10 cellular contexts compared by ENCODE assay signal in the genomic region with DNA sequence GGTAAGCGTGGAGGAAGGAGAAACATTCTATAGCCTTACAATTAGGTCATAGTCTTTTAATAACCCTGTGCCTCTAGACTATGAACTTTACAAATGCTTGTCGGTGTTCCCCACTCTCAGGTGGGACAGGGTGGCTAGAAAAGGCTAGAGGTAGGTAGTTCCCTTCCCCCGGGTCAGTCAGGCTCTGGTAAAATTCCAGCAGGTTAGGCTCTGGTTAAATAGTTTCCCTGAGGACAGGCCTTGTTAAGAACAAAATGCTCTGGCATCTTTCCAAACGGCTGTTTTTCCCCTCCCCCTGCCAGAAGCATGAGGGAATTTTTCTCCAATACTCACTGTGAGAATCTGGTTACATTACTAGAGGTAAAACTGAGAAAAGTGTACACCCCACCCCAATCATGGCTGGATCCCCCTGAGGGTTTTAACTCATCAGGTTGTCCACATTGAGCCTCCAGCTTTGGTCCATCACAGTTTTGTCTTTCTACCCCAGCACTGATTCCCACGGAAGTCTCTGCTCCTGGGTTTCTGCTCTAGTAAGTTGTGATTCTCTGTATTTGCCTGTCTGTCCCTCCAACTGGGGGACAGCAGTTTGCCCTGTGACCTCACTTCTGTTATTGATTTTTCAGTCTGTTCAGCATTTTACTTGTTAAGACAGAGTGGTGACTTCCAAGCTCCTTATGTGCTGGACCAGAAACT.
DNase-seq lines count a peak whose midpoint lies in the region; ATAC-seq, FAIRE-seq and TF ChIP-seq lines count a peak whose summit lies in the region.
"Had no signal": no experiment of that assay in that cellular context is flagged by ENCODE, and none has a peak within 500 bp of the region (broad histone marks: within the 10 kb centered on the region; RNA-seq: fewer than 3 reads in every experiment).

No MANE protein-coding gene starts in this region.

- no TSS peak for BruUV-seq in mammary epithelial cell (replicated peaks; lab: Mats Ljungman, UMichigan)

- H4K20me1 ChIP-seq in mammary epithelial cell (ENCODE audit: insufficient read depth, low read length), result no peaks in the 10 kb centered on the region

- peak; percentile 17 for DNase-seq in NCI-H2029 treated with DMSO at 0.1 percent for 48 hours (lab: John Stamatoyannopoulos, UW)
- DNase-seq in NCI-H2029 (lab: John Stamatoyannopoulos, UW), result no peak
- DNase-seq in mammary epithelial cell, result no peak
- peak; percentile 90 for DNase-seq in islet precursor cell
- peak; percentile 76 for DNase-seq in small intestine
- DNase-seq in SW 1271 (lab: John Stamatoyannopoulos, UW), result no peak
- DNase-seq in activated naive CD4-positive, alpha-beta T cell (lab: John Stamatoyannopoulos, UW), result no peak
- DNase-seq: activated effector memory CD4-positive, alpha-beta T cell treated with anti-CD3 and anti-CD28 coated beads, Interleukin-2, amount 50 U/mL, for 16 hours had no signal

- intact Hi-C loops in mammary epithelial cell (cut with micrococcal nuclease), result no loop called here

- H3K4me1 ChIP-seq in mammary epithelial cell (ENCODE audit: insufficient read depth, low read length) (peaks cover 9% of the 10 kb centered on the region), small intestine (ENCODE audit: control insufficient read depth in 2 of 2, insufficient read depth in 1 of 2, low read depth in 1 of 2, low read length in 1 of 2) (peaks cover 2 to 8% of the 10 kb centered on the region in 2 donors)

- dilution Hi-C loops in mammary epithelial cell (cut with HindIII; ENCODE audit: low sequenced_read_pairs), result no loop called here

- no peak overlapping the region for H3K4me3 ChIP-seq in mammary epithelial cell (replicated peaks in 1 of 3; ENCODE audit: insufficient read depth in 1 of 3, low read depth in 2 of 3, low read length in 3 of 3)
- H3K4me3 ChIP-seq in small intestine (ENCODE audit: low read depth in 1 of 2, low read length in 2 of 2), result no peak overlapping the region

- H3K4me2 ChIP-seq in mammary epithelial cell (ENCODE audit: insufficient read depth, low read depth, low read length), result no peak overlapping the region

- H3K9ac ChIP-seq in mammary epithelial cell (ENCODE audit: insufficient read depth, low read length), result no peak overlapping the region

- no peak for ATAC-seq in GM21390 (IDR thresholded peaks at IDR 0.05; ENCODE audit: unreplicated experiment)
- ATAC-seq: sciatic nerve had no signal

- H3K36me3 ChIP-seq in mammary epithelial cell (ENCODE audit: insufficient read depth, low read length), result no peaks in the 10 kb centered on the region
- no peaks in the 10 kb centered on the region for H3K36me3 ChIP-seq in small intestine (ENCODE audit: control insufficient read depth in 2 of 2, insufficient read depth in 2 of 2, low read length in 2 of 2)

- in situ Hi-C loops in mammary epithelial cell (cut with MboI; ENCODE audit: low sequenced_read_pairs in 2 of 2), result no loop called here

- no peak for TF ChIP-seq CTCF in mammary epithelial cell (conservative IDR thresholded peaks at IDR 0.05 in 1 of 2, IDR thresholded peaks at IDR 0.05 in 1 of 2; ENCODE audit: extremely low read depth in 1 of 2, insufficient read depth in 1 of 2, low read depth in 1 of 2, low read length in 2 of 2)

- CTCF ChIA-PET in mammary epithelial cell (lab: Charles Lee; ENCODE audit: low non-redundant PET), result no interaction called here

- H3K9me3 ChIP-seq in mammary epithelial cell (replicated peaks; ENCODE audit: insufficient read depth, low read length) (no peaks in the 10 kb centered on the region), small intestine (ENCODE audit: control insufficient read depth, low read depth) (no peaks in the 10 kb centered on the region)

- H3K27ac ChIP-seq in mammary epithelial cell (ENCODE audit: insufficient read depth, low read depth, low read length) (no peak overlapping the region), small intestine (ENCODE audit: low read depth in 1 of 2, low read length in 1 of 2) (no peak overlapping the region)

- 78% methylated on average over 5 of the region's 5 CpGs for WGBS in mammary epithelial cell (ENCODE audit: low coverage, missing lambda C conversion rate)
- WGBS in small intestine, 3 donors, result 26 to 47% (median 37%) methylated on average over 5 of the region's 5 CpGs

- no peaks in the 10 kb centered on the region for H3K79me2 ChIP-seq in mammary epithelial cell (ENCODE audit: insufficient read depth, low read length)

- H3K27me3 ChIP-seq in mammary epithelial cell (ENCODE audit: insufficient read depth, low read length), result no peaks in the 10 kb centered on the region
- H3K27me3 ChIP-seq in small intestine (ENCODE audit: control insufficient read depth in 2 of 2, insufficient read depth in 2 of 2, low read length in 2 of 2), result no peaks in the 10 kb centered on the region

- no peak for FAIRE-seq in small intestine (lab: Jason Lieb, UNC)

- peak overlapping the region; percentile 37 for H2AFZ ChIP-seq in mammary epithelial cell (ENCODE audit: low read depth, low read length)

Comparison
In these comparisons a context has a peak if more than half of its experiments do, and no peak if none do; other contexts are left out.
1. DNase-seq: peak in NCI-H2029 treated with DMSO at 0.1 percent for 48 hours (single experiment), islet precursor cell (single experiment) and small intestine (single experiment); none in NCI-H2029 (single experiment), mammary epithelial cell (single experiment), SW 1271 (0 of 2) and activated naive CD4-positive, alpha-beta T cell (0 of 4).